Comparison of ENCODE assay signal across 8 cellular contexts in genomic region chr6:128731249-128732165, GRCh38.
DNase-seq lines count a peak whose midpoint lies in the region; ATAC-seq and TF ChIP-seq lines count a peak whose summit lies in the region.

No MANE protein-coding gene starts in this region.

- no peak overlapping the region for H2AFZ ChIP-seq in Loucy (ENCODE audit: low read length)

- intact Hi-C loops in upper lobe of right lung (cut with DNase I), result no loop called here

- no peaks in the 10 kb centered on the region for H4K20me1 ChIP-seq in Loucy (ENCODE audit: insufficient read depth, low read length, poor library complexity, severe bottlenecking)

- no peaks in the 10 kb centered on the region for H3K9me2 ChIP-seq in Loucy (replicated peaks; ENCODE audit: low read depth, low read length)

- no peak overlapping the region for H3K27ac ChIP-seq in upper lobe of right lung

- no peaks in the 10 kb centered on the region for H3K27me3 Mint-ChIP-seq in WTC11 (ENCODE audit: low read depth)

- no peak overlapping the region for H3K4me2 ChIP-seq in Loucy (ENCODE audit: low read depth, low read length, poor library complexity, severe bottlenecking)

- peak; percentile 68 for ATAC-seq in GM18909 (IDR thresholded peaks at IDR 0.05; ENCODE audit: poor library complexity, unreplicated experiment)
- peak; percentile 95 for ATAC-seq in WTC11
- peak; percentile 46 for ATAC-seq in upper lobe of right lung
- ATAC-seq in esophagus mucosa, result no peak

- no peaks in the 10 kb centered on the region for H3K27me3 ChIP-seq in Loucy (ENCODE audit: insufficient read depth, low read length, poor library complexity, severe bottlenecking)
- no peaks in the 10 kb centered on the region for H3K27me3 ChIP-seq in upper lobe of right lung

- H3K4me3 ChIP-seq in Loucy (ENCODE audit: low read length, poor library complexity, severe bottlenecking) (no peak overlapping the region), upper lobe of right lung (no peak overlapping the region)

- H3K9ac ChIP-seq in Loucy (ENCODE audit: low read depth, low read length, poor library complexity, severe bottlenecking), result no peak overlapping the region

- peak; percentile 38 for DNase-seq in AG08396 (ENCODE audit: low spot score)
- DNase-seq in WTC11 (ENCODE audit: low spot score), result no peak
- DNase-seq in iPS-NIHi7 (ENCODE audit: extremely low spot score), result peak; percentile 63
- no peak for DNase-seq in upper lobe of right lung
- DNase-seq in activated CD4-positive, alpha-beta T cell treated with anti-CD3 and anti-CD28 coated beads, Interleukin-2, amount 50 U/mL, for 1 hour, result no peak

- POLR2A ChIA-PET in WTC11 (lab: Charles Lee), result interaction anchor here (1.0 kb wide), 1 partner anchor 211 kb away, joined by 3 read pairs; the partner anchor contains the start of gene PTPRK

- peak; percentile 75 for TF ChIP-seq CTCF in Loucy (conservative IDR thresholded peaks at IDR 0.05; ENCODE audit: low read length)
- peak; percentile 39; the same call in 1 of the 2 replicates for TF ChIP-seq CTCF in WTC11 (IDR thresholded peaks at IDR 0.05)
- TF ChIP-seq CTCF in upper lobe of right lung (IDR thresholded peaks at IDR 0.05), result peak; percentile 46

- CTCF ChIA-PET in WTC11 (lab: Charles Lee), result interaction anchor here (0.5 to 1.7 kb wide), 16 partner anchors 8 to 994 kb away, joined by 3 to 11 read pairs (median 4); no protein-coding TSS in a partner anchor

- H3K4me1 Mint-ChIP-seq in WTC11, result peaks cover 27% of the 10 kb centered on the region

- H3K79me2 ChIP-seq in Loucy (ENCODE audit: insufficient read depth, low read length), result no peaks in the 10 kb centered on the region

- H3K9me3 Mint-ChIP-seq in WTC11, result peaks cover 10% of the 10 kb centered on the region; the same call in 1 of the 2 replicates

- H3K36me3 ChIP-seq in Loucy (ENCODE audit: insufficient read depth, low read length) (no peaks in the 10 kb centered on the region), upper lobe of right lung (no peaks in the 10 kb centered on the region)

- H3K4me1 ChIP-seq in Loucy (ENCODE audit: insufficient read depth, low read length, poor library complexity, severe bottlenecking) (no peaks in the 10 kb centered on the region), upper lobe of right lung (no peaks in the 10 kb centered on the region)

- no peak overlapping the region for H3K4me3 Mint-ChIP-seq in WTC11

- no peak overlapping the region for H3K27ac Mint-ChIP-seq in WTC11

- no peaks in the 10 kb centered on the region for H3K9me3 ChIP-seq in Loucy (ENCODE audit: insufficient read depth, low read depth, low read length)
- H3K9me3 ChIP-seq in upper lobe of right lung, result no peaks in the 10 kb centered on the region

- no peaks in the 10 kb centered on the region for H3F3A ChIP-seq in Loucy (ENCODE audit: low read depth)

- peaks cover 3% of the 10 kb centered on the region; the same call in 1 of the 2 replicates for H3K36me3 Mint-ChIP-seq in WTC11

TF ChIP-seq in WTC11, 78 proteins besides CTCF, POLR2A, EP300 and RAD21:
- TF ChIP-seq, protein P1, sequence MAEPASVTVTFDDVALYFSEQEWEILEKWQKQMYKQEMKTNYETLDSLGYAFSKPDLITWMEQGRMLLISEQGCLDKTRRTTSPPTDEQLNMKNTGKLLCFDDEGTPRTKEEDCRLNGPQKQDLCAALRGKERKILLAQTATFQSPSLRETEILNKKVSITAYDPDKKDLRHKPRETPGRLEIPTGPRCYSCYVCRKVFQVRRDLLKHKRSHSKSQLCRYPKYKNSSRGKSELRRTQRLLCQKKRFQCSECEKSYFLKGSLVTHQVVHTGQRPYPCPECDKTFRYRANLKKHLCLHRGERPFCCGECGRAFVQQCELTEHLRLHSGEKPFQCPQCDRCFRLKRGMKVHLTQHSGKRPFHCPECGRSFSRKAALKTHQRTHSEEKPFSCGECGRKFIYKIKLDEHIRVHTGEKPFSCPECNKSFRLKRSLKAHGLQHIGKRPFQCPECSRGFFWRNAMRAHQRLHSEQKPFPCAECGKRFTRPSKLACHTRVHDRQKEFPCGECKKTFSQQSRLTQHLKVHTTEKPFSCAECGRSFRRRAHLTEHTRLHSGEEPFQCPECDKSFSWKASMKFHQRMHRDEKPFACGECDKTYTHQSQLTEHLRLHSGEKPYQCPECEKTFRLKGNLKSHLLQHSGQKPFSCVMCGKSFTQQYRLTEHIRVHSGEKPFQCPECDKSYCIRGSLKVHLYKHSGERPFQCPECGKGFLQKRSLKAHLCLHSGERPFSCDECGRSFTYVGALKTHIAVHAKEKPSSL (CRISPR knock-in tag; conservative IDR thresholded peaks at IDR 0.05), result no peak
- TF ChIP-seq TP53 (CRISPR knock-in tag; IDR thresholded peaks at IDR 0.05) (no peak), IRF2 (CRISPR knock-in tag; IDR thresholded peaks at IDR 0.05; ENCODE audit: borderline replicate concordance, low read depth) (no peak), SP1 (CRISPR knock-in tag; conservative IDR thresholded peaks at IDR 0.05) (no peak), TEAD1 (CRISPR knock-in tag; IDR thresholded peaks at IDR 0.05) (no peak), ZNF121 (CRISPR knock-in tag; IDR thresholded peaks at IDR 0.05) (no peak), JUN (CRISPR knock-in tag; IDR thresholded peaks at IDR 0.05) (no peak), MYBL2 (CRISPR knock-in tag; IDR thresholded peaks at IDR 0.05) (no peak)

Comparison
In these comparisons a context has a peak if more than half of its experiments do, and no peak if none do; other contexts are left out.
1. DNase-seq: peak in AG08396 (single experiment) and iPS-NIHi7 (single experiment); none in WTC11 (single experiment), upper lobe of right lung (single experiment) and activated CD4-positive, alpha-beta T cell treated with anti-CD3 and anti-CD28 coated beads, Interleukin-2, amount 50 U/mL, for 1 hour (single experiment).
2. Peak in every context shown above with its lines, with median percentiles within 50 percentile points of each other: CTCF ChIP-seq.